13 cellular contexts compared by ENCODE assay signal in the genomic region with DNA sequence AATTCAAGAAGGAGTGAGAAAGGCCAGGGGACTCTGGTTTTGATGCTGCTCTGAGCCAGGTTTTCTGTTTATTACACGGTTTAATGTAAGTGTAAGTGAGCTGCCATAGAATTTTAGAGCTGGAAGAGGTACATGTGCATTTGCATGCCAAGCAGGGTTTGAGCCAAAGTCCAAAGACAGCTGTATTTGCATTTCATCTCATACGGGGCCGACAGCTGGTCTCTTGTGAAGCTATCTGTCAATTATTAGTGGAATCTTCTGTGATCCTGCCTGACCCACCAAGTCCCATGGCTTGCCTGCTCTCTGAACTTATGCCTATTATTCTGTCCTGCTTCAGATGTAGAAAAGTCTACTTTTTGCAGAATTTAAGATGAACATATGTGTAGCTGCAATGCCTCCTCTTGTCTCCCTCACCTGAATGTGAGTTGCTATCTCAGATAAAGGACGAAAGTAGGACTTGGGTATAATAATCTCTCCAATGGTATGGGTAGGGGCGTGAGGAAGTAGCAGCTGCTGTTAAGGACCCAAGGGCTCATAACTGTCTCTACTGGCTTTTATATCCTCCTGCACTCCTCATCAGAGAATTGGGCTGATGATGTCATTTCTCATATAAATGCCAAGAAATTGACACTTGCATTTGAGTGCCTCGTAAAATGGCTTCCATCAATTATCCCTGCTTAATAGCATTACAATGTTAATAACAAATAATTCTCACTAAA.
A peak's percentile ranks its signal among the peaks of the same experiment; 100 is the strongest.
DNase-seq lines count a peak whose midpoint lies in the region; ATAC-seq and TF ChIP-seq lines count a peak whose summit lies in the region.
"Had no signal": no experiment of that assay in that cellular context is flagged by ENCODE, and none has a peak within 500 bp of the region (broad histone marks: within the 10 kb centered on the region; RNA-seq: fewer than 3 reads in every experiment).

No MANE protein-coding gene starts in this region.

- intact Hi-C loops in right lobe of liver (cut with DNase I) = no loop called here

- WGBS in right lobe of liver (ENCODE audit: insufficient coverage, low coverage, low lambda C conversion rate, missing lambda C conversion rate) = 38% methylated on average over 6 of the region's 6 CpGs

- DNase-seq in NCI-H146 treated with DMSO at 0.1 percent for 48 hours (lab: John Stamatoyannopoulos, UW; ENCODE audit: unreplicated experiment) = peak; percentile 60
- DNase-seq in right lobe of liver = peak in 2 of 3 donors; percentile 30 to 51
- DNase-seq in central memory CD4-positive, alpha-beta T cell = no peak
- DNase-seq in Peyer's patch = no peak
- DNase-seq: GOT3 had no signal

- H3K9me3 ChIP-seq in right lobe of liver (no peaks in the 10 kb centered on the region), Peyer's patch (no peaks in the 10 kb centered on the region)
- H3K9me3 ChIP-seq: thoracic aorta had no signal

- ATAC-seq in GM19043 (IDR thresholded peaks at IDR 0.05; ENCODE audit: low read depth, unreplicated experiment) (peak; percentile 47), HG02798 (IDR thresholded peaks at IDR 0.05; ENCODE audit: poor library complexity, unreplicated experiment) (peak; percentile 53), right lobe of liver (peak; percentile 75 to 92 (median 82)), GM21723 (IDR thresholded peaks at IDR 0.05; ENCODE audit: unreplicated experiment) (no peak)

- TF ChIP-seq POLR2A in right lobe of liver (IDR thresholded peaks at IDR 0.05) (no peak), Peyer's patch (IDR thresholded peaks at IDR 0.05) (no peak)

- no peak for TF ChIP-seq CTCF in right lobe of liver (IDR thresholded peaks at IDR 0.05)
- TF ChIP-seq CTCF in Peyer's patch (IDR thresholded peaks at IDR 0.05) = no peak

- H3K36me3 ChIP-seq in right lobe of liver = no peaks in the 10 kb centered on the region
- H3K36me3 ChIP-seq in Peyer's patch = no peaks in the 10 kb centered on the region
- H3K36me3 ChIP-seq: thoracic aorta had no signal

- H3K4me3 ChIP-seq in right lobe of liver (no peak overlapping the region), Peyer's patch (no peak overlapping the region)
- H3K4me3 ChIP-seq: coronary artery, K562, lung, PC-9, thoracic aorta had no signal

- no peaks in the 10 kb centered on the region for H3K27me3 ChIP-seq in right lobe of liver
- H3K27me3 ChIP-seq in Peyer's patch = no peaks in the 10 kb centered on the region

- H3K4me1 ChIP-seq in right lobe of liver (peaks cover 0 to 10% (median 4%) of the 10 kb centered on the region in 4 donors), Peyer's patch (no peaks in the 10 kb centered on the region)

- no peak overlapping the region for H3K27ac ChIP-seq in right lobe of liver
- H3K27ac ChIP-seq in Peyer's patch = no peak overlapping the region
- H3K27ac ChIP-seq: coronary artery, PC-9, thoracic aorta had no signal

Comparison
In these comparisons a context has a peak if more than half of its experiments do, and no peak if none do; other contexts are left out.
1. DNase-seq: peak in NCI-H146 treated with DMSO at 0.1 percent for 48 hours (single experiment) and right lobe of liver (2 of 3); none in central memory CD4-positive, alpha-beta T cell (single experiment) and Peyer's patch (0 of 3).